1 cellular context compared by ENCODE assay signal in genomic region chr5:70916829-70917228, GRCh38. TPM values are rescaled to one million over a fixed set of nuclear protein-coding genes. Genes with fewer than 3 reads are reported as not detected.
"Had no signal": no experiment of that assay in that cellular context is flagged by ENCODE, and none has a peak within 500 bp of the region (broad histone marks: within the 10 kb centered on the region; RNA-seq: fewer than 3 reads in every experiment).

No MANE protein-coding gene starts in this region.

RNA-seq across cellular contexts. Expression of gene SERF1A, which starts 16.4 kb away (rescaled TPM):
- total RNA-seq: left lobe of liver had no signal
